1 cellular context compared by ENCODE assay signal in the genomic region with DNA sequence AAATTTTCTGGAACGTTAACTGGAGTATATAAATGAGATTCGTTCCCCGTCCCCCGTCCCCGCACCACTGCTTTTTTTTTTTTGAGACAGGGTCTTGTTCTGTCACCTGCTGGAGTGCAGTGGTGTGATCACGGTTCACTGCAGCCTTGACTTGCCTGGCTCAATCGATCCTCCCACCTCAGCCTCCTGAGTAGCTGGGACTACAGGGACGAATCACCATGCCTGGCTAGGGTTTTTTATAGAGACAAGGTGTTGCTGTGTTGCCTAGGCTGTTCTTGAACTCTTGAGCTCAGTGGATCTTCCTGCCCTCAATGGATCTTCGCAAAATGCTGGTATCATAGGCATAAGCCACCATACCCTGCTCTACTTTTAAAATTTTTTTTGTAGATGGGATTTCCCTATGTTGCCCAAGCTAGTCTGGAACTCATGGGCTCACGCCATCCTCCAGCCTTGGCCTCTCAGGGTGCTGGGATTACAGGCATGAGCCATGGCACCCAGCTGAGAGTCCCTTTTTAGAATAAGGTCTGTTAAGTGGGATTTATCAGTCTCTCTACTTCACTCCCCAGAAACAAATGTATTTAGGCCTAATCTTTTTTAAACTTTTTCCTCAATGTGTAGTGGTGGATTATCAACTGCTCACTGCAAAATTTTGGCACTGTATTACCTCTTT.
TF ChIP-seq lines count a peak whose summit lies in the region.

No MANE protein-coding gene starts in this region.

TF ChIP-seq in WTC11, 78 proteins besides CTCF, POLR2A, EP300 and RAD21 (continued from another document):
- TF ChIP-seq, protein P1, sequence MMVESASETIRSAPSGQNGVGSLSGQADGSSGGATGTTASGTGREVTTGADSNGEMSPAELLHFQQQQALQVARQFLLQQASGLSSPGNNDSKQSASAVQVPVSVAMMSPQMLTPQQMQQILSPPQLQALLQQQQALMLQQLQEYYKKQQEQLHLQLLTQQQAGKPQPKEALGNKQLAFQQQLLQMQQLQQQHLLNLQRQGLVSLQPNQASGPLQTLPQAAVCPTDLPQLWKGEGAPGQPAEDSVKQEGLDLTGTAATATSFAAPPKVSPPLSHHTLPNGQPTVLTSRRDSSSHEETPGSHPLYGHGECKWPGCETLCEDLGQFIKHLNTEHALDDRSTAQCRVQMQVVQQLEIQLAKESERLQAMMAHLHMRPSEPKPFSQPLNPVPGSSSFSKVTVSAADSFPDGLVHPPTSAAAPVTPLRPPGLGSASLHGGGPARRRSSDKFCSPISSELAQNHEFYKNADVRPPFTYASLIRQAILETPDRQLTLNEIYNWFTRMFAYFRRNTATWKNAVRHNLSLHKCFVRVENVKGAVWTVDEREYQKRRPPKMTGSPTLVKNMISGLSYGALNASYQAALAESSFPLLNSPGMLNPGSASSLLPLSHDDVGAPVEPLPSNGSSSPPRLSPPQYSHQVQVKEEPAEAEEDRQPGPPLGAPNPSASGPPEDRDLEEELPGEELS (CRISPR knock-in tag; IDR thresholded peaks at IDR 0.05) = no peak
- no peak for TF ChIP-seq ZNF263 (CRISPR knock-in tag; IDR thresholded peaks at IDR 0.05; ENCODE audit: low read depth)
- TF ChIP-seq GRHL2 (CRISPR knock-in tag; IDR thresholded peaks at IDR 0.05; ENCODE audit: insufficient replicate concordance, severe bottlenecking) = no peak
- TF ChIP-seq FOXP1 (CRISPR knock-in tag; IDR thresholded peaks at IDR 0.05; ENCODE audit: borderline replicate concordance) = no peak
- no peak for TF ChIP-seq IRF1 (CRISPR knock-in tag; IDR thresholded peaks at IDR 0.05)
- no peak for TF ChIP-seq SMAD3 (CRISPR knock-in tag; IDR thresholded peaks at IDR 0.05; ENCODE audit: borderline replicate concordance)
- no peak for TF ChIP-seq E2F1 (CRISPR knock-in tag; IDR thresholded peaks at IDR 0.05)
- TF ChIP-seq TCF7 (CRISPR knock-in tag; IDR thresholded peaks at IDR 0.05; ENCODE audit: low read depth) = no peak
